10 cellular contexts compared by ENCODE assay signal in genomic region chr14:78254911-78255431, GRCh38.
DNase-seq lines count a peak whose midpoint lies in the region; ATAC-seq lines count a peak whose summit lies in the region.
"Had no signal": no experiment of that assay in that cellular context is flagged by ENCODE, and none has a peak within 500 bp of the region (broad histone marks: within the 10 kb centered on the region; RNA-seq: fewer than 3 reads in every experiment).

No MANE protein-coding gene starts in this region.

- CTCF ChIA-PET in activated CD4-positive, alpha-beta memory T cell treated with anti-CD3 and anti-CD28 coated beads for 36 hours (lab: Charles Lee): interaction anchor here (0.9 kb wide), 1 partner anchor 9 kb away, joined by 3 read pairs; no protein-coding TSS in a partner anchor
- CTCF ChIA-PET in activated CD4-positive, alpha-beta memory T cell treated with anti-CD3 and anti-CD28 coated beads, Interleukin-2, amount 10 ng/mL, durations not matched to agents 7 days and 5 days (lab: Charles Lee): no interaction called here
- CTCF ChIA-PET in activated CD8-positive, alpha-beta T cell treated with anti-CD3 and anti-CD28 coated beads, Interleukin-2, amount 10 ng/mL, durations not matched to agents 7 days and 5 days (lab: Charles Lee): no interaction called here

- no peak for ATAC-seq in activated CD8-positive, alpha-beta T cell treated with anti-CD3 and anti-CD28 coated beads, Interleukin-2, amount 10 ng/mL, durations not matched to agents 7 days and 5 days
- no peak for ATAC-seq in GM21576 (IDR thresholded peaks at IDR 0.05; ENCODE audit: unreplicated experiment)

- no peaks in the 10 kb centered on the region for H3K9me3 Mint-ChIP-seq in activated CD4-positive, alpha-beta memory T cell treated with anti-CD3 and anti-CD28 coated beads for 36 hours
- no peaks in the 10 kb centered on the region for H3K9me3 Mint-ChIP-seq in activated CD4-positive, alpha-beta memory T cell treated with anti-CD3 and anti-CD28 coated beads, Interleukin-2, amount 10 ng/mL, durations not matched to agents 7 days and 5 days
- no peaks in the 10 kb centered on the region for H3K9me3 Mint-ChIP-seq in activated CD8-positive, alpha-beta T cell treated with anti-CD3 and anti-CD28 coated beads, Interleukin-2, amount 10 ng/mL, durations not matched to agents 7 days and 5 days (ENCODE audit: insufficient read depth)

- peak; percentile 40 for DNase-seq in activated CD4-positive, alpha-beta memory T cell treated with anti-CD3 and anti-CD28 coated beads for 36 hours
- DNase-seq in activated CD4-positive, alpha-beta memory T cell treated with anti-CD3 and anti-CD28 coated beads, Interleukin-2, amount 10 ng/mL, durations not matched to agents 7 days and 5 days: no peak
- DNase-seq in NCI-H1436 (lab: John Stamatoyannopoulos, UW): peak; percentile 71
- peak; percentile 21 for DNase-seq in activated CD8-positive, alpha-beta T cell treated with anti-CD3 and anti-CD28 coated beads, Interleukin-2, amount 10 ng/mL, durations not matched to agents 7 days and 5 days
- DNase-seq in stimulated activated CD8-positive, alpha-beta memory T cell treated with anti-CD3 and anti-CD28 coated beads, Interleukin-15, amount 100 ng/mL, for 48 hours (ENCODE audit: low read depth in 2 of 2): peak; percentile 47 to 53
- DNase-seq in HCEC 1CT: no peak
- no peak for DNase-seq in NCI-H446 treated with DMSO at 0.1 percent for 48 hours (lab: John Stamatoyannopoulos, UW)
- DNase-seq: small intestine had no signal

- H3K4me3 Mint-ChIP-seq in activated CD4-positive, alpha-beta memory T cell treated with anti-CD3 and anti-CD28 coated beads for 36 hours: no peak overlapping the region
- H3K4me3 Mint-ChIP-seq in activated CD4-positive, alpha-beta memory T cell treated with anti-CD3 and anti-CD28 coated beads, Interleukin-2, amount 10 ng/mL, durations not matched to agents 7 days and 5 days: no peak overlapping the region
- H3K4me3 Mint-ChIP-seq in activated CD8-positive, alpha-beta T cell treated with anti-CD3 and anti-CD28 coated beads, Interleukin-2, amount 10 ng/mL, durations not matched to agents 7 days and 5 days: no peak overlapping the region
- H3K4me3 Mint-ChIP-seq: B cell had no signal

- H3K4me1 Mint-ChIP-seq in activated CD4-positive, alpha-beta memory T cell treated with anti-CD3 and anti-CD28 coated beads for 36 hours (ENCODE audit: low read depth): peaks cover 6% of the 10 kb centered on the region
- no peaks in the 10 kb centered on the region for H3K4me1 Mint-ChIP-seq in activated CD4-positive, alpha-beta memory T cell treated with anti-CD3 and anti-CD28 coated beads, Interleukin-2, amount 10 ng/mL, durations not matched to agents 7 days and 5 days
- H3K4me1 Mint-ChIP-seq in activated CD8-positive, alpha-beta T cell treated with anti-CD3 and anti-CD28 coated beads, Interleukin-2, amount 10 ng/mL, durations not matched to agents 7 days and 5 days (ENCODE audit: low read depth): peaks cover 7% of the 10 kb centered on the region
- H3K4me1 Mint-ChIP-seq: B cell had no signal

- H3K27me3 Mint-ChIP-seq in activated CD4-positive, alpha-beta memory T cell treated with anti-CD3 and anti-CD28 coated beads for 36 hours: no peaks in the 10 kb centered on the region
- no peaks in the 10 kb centered on the region for H3K27me3 Mint-ChIP-seq in activated CD4-positive, alpha-beta memory T cell treated with anti-CD3 and anti-CD28 coated beads, Interleukin-2, amount 10 ng/mL, durations not matched to agents 7 days and 5 days
- no peaks in the 10 kb centered on the region for H3K27me3 Mint-ChIP-seq in activated CD8-positive, alpha-beta T cell treated with anti-CD3 and anti-CD28 coated beads, Interleukin-2, amount 10 ng/mL, durations not matched to agents 7 days and 5 days (ENCODE audit: low read depth)
- H3K27me3 Mint-ChIP-seq: B cell had no signal

- no peak overlapping the region for H3K27ac Mint-ChIP-seq in activated CD4-positive, alpha-beta memory T cell treated with anti-CD3 and anti-CD28 coated beads for 36 hours
- no peak overlapping the region for H3K27ac Mint-ChIP-seq in activated CD4-positive, alpha-beta memory T cell treated with anti-CD3 and anti-CD28 coated beads, Interleukin-2, amount 10 ng/mL, durations not matched to agents 7 days and 5 days
- no peak overlapping the region for H3K27ac Mint-ChIP-seq in activated CD8-positive, alpha-beta T cell treated with anti-CD3 and anti-CD28 coated beads, Interleukin-2, amount 10 ng/mL, durations not matched to agents 7 days and 5 days
- H3K27ac Mint-ChIP-seq: B cell had no signal

- intact Hi-C loops in activated CD4-positive, alpha-beta memory T cell treated with anti-CD3 and anti-CD28 coated beads for 36 hours (cut with micrococcal nuclease): no loop called here

- POLR2A ChIA-PET in activated CD4-positive, alpha-beta memory T cell treated with anti-CD3 and anti-CD28 coated beads for 36 hours (lab: Charles Lee): no interaction called here
- POLR2A ChIA-PET in activated CD4-positive, alpha-beta memory T cell treated with anti-CD3 and anti-CD28 coated beads, Interleukin-2, amount 10 ng/mL, durations not matched to agents 7 days and 5 days (lab: Charles Lee): no interaction called here
- POLR2A ChIA-PET in activated CD8-positive, alpha-beta T cell treated with anti-CD3 and anti-CD28 coated beads, Interleukin-2, amount 10 ng/mL, durations not matched to agents 7 days and 5 days (lab: Charles Lee): no interaction called here

- no peaks in the 10 kb centered on the region for H3K36me3 Mint-ChIP-seq in activated CD4-positive, alpha-beta memory T cell treated with anti-CD3 and anti-CD28 coated beads for 36 hours
- H3K36me3 Mint-ChIP-seq in activated CD4-positive, alpha-beta memory T cell treated with anti-CD3 and anti-CD28 coated beads, Interleukin-2, amount 10 ng/mL, durations not matched to agents 7 days and 5 days (ENCODE audit: low read depth): no peaks in the 10 kb centered on the region
- no peaks in the 10 kb centered on the region for H3K36me3 Mint-ChIP-seq in activated CD8-positive, alpha-beta T cell treated with anti-CD3 and anti-CD28 coated beads, Interleukin-2, amount 10 ng/mL, durations not matched to agents 7 days and 5 days (ENCODE audit: low read depth)

Comparison
In these comparisons a context has a peak if more than half of its experiments do, and no peak if none do; other contexts are left out.
1. DNase-seq: peak in activated CD4-positive, alpha-beta memory T cell treated with anti-CD3 and anti-CD28 coated beads for 36 hours (single experiment), NCI-H1436 (single experiment), activated CD8-positive, alpha-beta T cell treated with anti-CD3 and anti-CD28 coated beads, Interleukin-2, amount 10 ng/mL, durations not matched to agents 7 days and 5 days (single experiment) and stimulated activated CD8-positive, alpha-beta memory T cell treated with anti-CD3 and anti-CD28 coated beads, Interleukin-15, amount 100 ng/mL, for 48 hours (2 of 2); none in activated CD4-positive, alpha-beta memory T cell treated with anti-CD3 and anti-CD28 coated beads, Interleukin-2, amount 10 ng/mL, durations not matched to agents 7 days and 5 days (single experiment), HCEC 1CT (single experiment) and NCI-H446 treated with DMSO at 0.1 percent for 48 hours (single experiment).